In the genomic region with DNA sequence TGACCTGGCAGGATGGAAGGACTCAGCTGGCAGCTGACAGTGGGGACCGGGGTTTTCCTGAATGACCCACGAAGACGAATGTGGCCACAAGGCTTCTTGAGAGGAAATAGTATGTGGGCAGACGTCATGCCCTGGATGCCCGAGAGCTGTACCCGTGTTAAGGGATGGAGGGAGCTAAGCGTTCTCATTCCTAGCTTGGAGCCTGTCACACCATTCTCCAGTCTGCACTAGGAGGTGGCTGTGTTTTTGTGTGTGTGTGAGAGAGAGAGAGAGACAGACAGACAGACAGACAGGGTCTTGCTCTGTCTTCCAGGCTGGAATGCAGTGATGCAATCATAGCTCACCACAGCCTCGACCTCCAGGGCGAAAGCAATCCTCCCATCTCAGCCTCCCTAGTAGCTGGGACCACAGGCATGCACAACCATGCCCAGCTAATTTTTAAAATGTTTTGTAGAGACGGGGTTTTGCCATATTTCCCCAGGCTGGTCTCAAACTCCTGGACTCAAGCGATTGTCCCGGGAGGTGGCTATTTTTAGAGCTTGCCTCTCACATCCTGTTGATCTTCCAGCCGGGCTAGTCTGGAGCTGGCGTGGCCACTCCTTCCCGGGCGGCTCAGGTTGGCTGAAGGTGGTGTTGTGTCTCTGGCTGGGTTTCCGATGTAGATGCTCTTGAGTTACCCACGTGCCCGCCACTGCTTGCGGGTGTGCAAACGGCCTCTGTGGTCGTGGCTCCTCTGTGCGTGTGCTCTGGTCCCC, we compare ENCODE assay signal across 14 cellular contexts. TPM values are rescaled to one million over a fixed set of nuclear protein-coding genes. Genes with fewer than 3 reads are reported as not detected.
DNase-seq lines count a peak whose midpoint lies in the region; ATAC-seq and TF ChIP-seq lines count a peak whose summit lies in the region.
"Had no signal": no experiment of that assay in that cellular context is flagged by ENCODE, and none has a peak within 500 bp of the region (broad histone marks: within the 10 kb centered on the region; RNA-seq: fewer than 3 reads in every experiment).

No MANE protein-coding gene starts in this region.

- no peak overlapping the region for H3K4me3 Mint-ChIP-seq in stimulated activated effector memory CD8-positive, alpha-beta T cell treated with anti-CD3 and anti-CD28 coated beads, Interleukin-12 subunit alpha, Interleukin-12 subunit beta, amount 100 ng/mL, for 72 hours
- H3K4me3 Mint-ChIP-seq in stimulated activated naive B cell treated with anti-CD40 and anti-IgM and Interleukin-4, amounts not matched to agents 10 μg/mL and 1 μg/mL and 100 μg/mL, for 72 hours = no peak overlapping the region

- H3K36me3 Mint-ChIP-seq in stimulated activated effector memory CD8-positive, alpha-beta T cell treated with anti-CD3 and anti-CD28 coated beads, Interleukin-12 subunit alpha, Interleukin-12 subunit beta, amount 100 ng/mL, for 72 hours = peaks cover 10% of the 10 kb centered on the region
- no peaks in the 10 kb centered on the region for H3K36me3 Mint-ChIP-seq in stimulated activated naive B cell treated with anti-CD40 and anti-IgM and Interleukin-4, amounts not matched to agents 10 μg/mL and 1 μg/mL and 100 μg/mL, for 72 hours

- H3K79me2 ChIP-seq in SK-N-SH (ENCODE audit: insufficient read depth) = no peaks in the 10 kb centered on the region

- no peak overlapping the region for H3K4me3 ChIP-seq in SK-N-SH (ENCODE audit: low read depth in 2 of 2, low read length in 1 of 2)
- H3K4me3 ChIP-seq in Panc1 (ENCODE audit: low read depth in 2 of 2, low read length in 2 of 2) = no peak overlapping the region
- H3K4me3 ChIP-seq in fibroblast of mammary gland (ENCODE audit: control insufficient read depth, low read depth, low read length) = no peak overlapping the region
- H3K4me3 ChIP-seq: cardiac muscle cell, esophagus squamous epithelium, thyroid gland had no signal

- no peak overlapping the region for H3K9ac ChIP-seq in SK-N-SH

- BruUV-seq in Panc1 (replicated peaks; lab: Mats Ljungman, UMichigan) = no TSS peak

- H4K20me1 ChIP-seq in SK-N-SH (ENCODE audit: insufficient read depth) = no peaks in the 10 kb centered on the region

- no peak overlapping the region for H3K27ac Mint-ChIP-seq in stimulated activated effector memory CD8-positive, alpha-beta T cell treated with anti-CD3 and anti-CD28 coated beads, Interleukin-12 subunit alpha, Interleukin-12 subunit beta, amount 100 ng/mL, for 72 hours
- H3K27ac Mint-ChIP-seq in stimulated activated naive B cell treated with anti-CD40 and anti-IgM and Interleukin-4, amounts not matched to agents 10 μg/mL and 1 μg/mL and 100 μg/mL, for 72 hours = no peak overlapping the region

- H3K4me2 ChIP-seq in SK-N-SH = no peak overlapping the region

- POLR2A ChIA-PET in SK-N-SH (lab: Yijun Ruan, JAX) = interaction anchor here (0.7 kb wide), 1 partner anchor 1322 kb away, joined by 5 read pairs; no protein-coding TSS in a partner anchor
- POLR2A ChIA-PET in Panc1 (lab: Charles Lee) = interaction anchor here (0.6 kb wide), 1 partner anchor 19 kb away, joined by 3 read pairs; no protein-coding TSS in a partner anchor

- 75% methylated on average over 15 of the region's 23 CpGs for WGBS in SK-N-SH (ENCODE audit: low lambda C conversion rate)

- peaks cover 7 to 16% of the 10 kb centered on the region in 2 experiments; a peak in 3 of 4 replicates for H3K4me1 ChIP-seq in SK-N-SH (ENCODE audit: control insufficient read depth in 1 of 2, insufficient read depth in 2 of 2, low read depth in 1 of 2, low read length in 1 of 2)
- H3K4me1 ChIP-seq in Panc1 (ENCODE audit: control insufficient read depth, insufficient read depth, low read length) = peaks cover 3% of the 10 kb centered on the region; the same call in 1 of the 2 replicates

- H3K9me2 ChIP-seq in SK-N-SH = no peaks in the 10 kb centered on the region

- H3K27ac ChIP-seq in SK-N-SH (ENCODE audit: low read depth in 2 of 2, low read length in 1 of 2) = no peak overlapping the region
- H3K27ac ChIP-seq in Panc1 (ENCODE audit: low read length) = no peak overlapping the region
- H3K27ac ChIP-seq: cardiac muscle cell, esophagus squamous epithelium, HL-60, thyroid gland had no signal

- intact Hi-C loops in Panc1 (cut with micrococcal nuclease; ENCODE audit: unreplicated experiment) = loop anchor here (10.0 kb wide), 1 partner anchor 235 kb away; no protein-coding TSS in a partner anchor

- TF ChIP-seq CTCF in SK-N-SH (IDR thresholded peaks at IDR 0.05) (no peak), Panc1 (IDR thresholded peaks at IDR 0.05) (no peak), fibroblast of mammary gland (conservative IDR thresholded peaks at IDR 0.05; ENCODE audit: control insufficient read depth, insufficient read depth, low read depth, low read length) (no peak), GM10266 (IDR thresholded peaks at IDR 0.05; ENCODE audit: control insufficient read depth, insufficient read depth, low read depth, missing control alignments) (no peak)

- CTCF ChIA-PET in SK-N-SH (lab: Yijun Ruan, JAX) (interaction anchor here (0.6 to 15.8 kb wide), 11 partner anchors 9 to 239 kb away, joined by 3 to 204 read pairs (median 4); no protein-coding TSS in a partner anchor), Panc1 (lab: Charles Lee) (interaction anchor here (0.5 kb wide), 1 partner anchor 52 kb away, joined by 3 read pairs; no protein-coding TSS in a partner anchor)

- DNase-seq in SK-N-SH (no peak), Panc1 (ENCODE audit: low read depth, low spot score) (no peak), fibroblast of mammary gland (ENCODE audit: low read depth) (peak; percentile 15), GM10266 (ENCODE audit: extremely low spot score) (no peak)
- no peak for DNase-seq in stimulated activated effector memory CD8-positive, alpha-beta T cell treated with anti-CD3 and anti-CD28 coated beads, Interleukin-12 subunit alpha, Interleukin-12 subunit beta, amount 100 ng/mL, for 72 hours (ENCODE audit: low spot score in 2 of 2)
- DNase-seq in stimulated activated CD4-positive, alpha-beta T cell treated with anti-CD3 and anti-CD28 coated beads, Interleukin-2, amount 100 ng/mL, for 24 hours = no peak
- no peak for DNase-seq in stimulated activated naive B cell treated with anti-CD40 and anti-IgM and Interleukin-4, amounts not matched to agents 10 μg/mL and 1 μg/mL and 100 μg/mL, for 72 hours
- DNase-seq: activated CD4-positive, alpha-beta T cell treated with anti-CD3 and anti-CD28 coated beads for 4 hours; esophagus squamous epithelium; NCI-H1105; thyroid gland had no signal

- in situ Hi-C loops in Panc1 (cut with HindIII; ENCODE audit: low pct_unique_long_range_greater_than_20kb, low sequenced_read_pairs) = no loop called here

- H3K27me3 Mint-ChIP-seq in stimulated activated naive B cell treated with anti-CD40 and anti-IgM and Interleukin-4, amounts not matched to agents 10 μg/mL and 1 μg/mL and 100 μg/mL, for 72 hours = peaks cover 35 to 49% of the 10 kb centered on the region in 2 donors

- no peak for TF ChIP-seq RAD21 in SK-N-SH (IDR thresholded peaks at IDR 0.05; ENCODE audit: low read length)

- no peak overlapping the region for H2AFZ ChIP-seq in SK-N-SH (ENCODE audit: low read depth)

- TF ChIP-seq EP300 in SK-N-SH (IDR thresholded peaks at IDR 0.05; ENCODE audit: borderline replicate concordance in 1 of 2, low read depth in 1 of 2, low read length in 1 of 2) = no peak

- no peaks in the 10 kb centered on the region for H3F3A ChIP-seq in SK-N-SH (replicated peaks; ENCODE audit: insufficient read depth)

- no peaks in the 10 kb centered on the region for H3K9me3 Mint-ChIP-seq in stimulated activated effector memory CD8-positive, alpha-beta T cell treated with anti-CD3 and anti-CD28 coated beads, Interleukin-12 subunit alpha, Interleukin-12 subunit beta, amount 100 ng/mL, for 72 hours
- H3K9me3 Mint-ChIP-seq in stimulated activated naive B cell treated with anti-CD40 and anti-IgM and Interleukin-4, amounts not matched to agents 10 μg/mL and 1 μg/mL and 100 μg/mL, for 72 hours = no peaks in the 10 kb centered on the region

- peaks cover 26% of the 10 kb centered on the region for H3K4me1 Mint-ChIP-seq in stimulated activated effector memory CD8-positive, alpha-beta T cell treated with anti-CD3 and anti-CD28 coated beads, Interleukin-12 subunit alpha, Interleukin-12 subunit beta, amount 100 ng/mL, for 72 hours
- peaks cover 14 to 37% of the 10 kb centered on the region in 2 donors for H3K4me1 Mint-ChIP-seq in stimulated activated naive B cell treated with anti-CD40 and anti-IgM and Interleukin-4, amounts not matched to agents 10 μg/mL and 1 μg/mL and 100 μg/mL, for 72 hours

- H3K36me3 ChIP-seq in SK-N-SH (replicated peaks in 1 of 2; ENCODE audit: control insufficient read depth in 1 of 2, insufficient read depth in 2 of 2, low read length in 1 of 2) (no peaks in the 10 kb centered on the region), Panc1 (ENCODE audit: control insufficient read depth, insufficient read depth, low read length) (no peaks in the 10 kb centered on the region)
- H3K36me3 ChIP-seq: cardiac muscle cell, esophagus squamous epithelium, thyroid gland had no signal

- peak; percentile 4; the same call in 2 of the 3 replicates for ATAC-seq in SK-N-SH treated with all-trans-retinoic acid at 6 μM for 48 hours
- ATAC-seq in Panc1 = peak; percentile 45
- peak; percentile 32 for ATAC-seq in stimulated activated effector memory CD8-positive, alpha-beta T cell treated with anti-CD3 and anti-CD28 coated beads, Interleukin-12 subunit alpha, Interleukin-12 subunit beta, amount 100 ng/mL, for 72 hours
- ATAC-seq in stimulated activated naive B cell treated with anti-CD40 and anti-IgM and Interleukin-4, amounts not matched to agents 10 μg/mL and 1 μg/mL and 100 μg/mL, for 72 hours (replicated peaks) = no peak

- H3K9me3 ChIP-seq in SK-N-SH (no peaks in the 10 kb centered on the region), Panc1 (ENCODE audit: control insufficient read depth, insufficient read depth, low read depth, low read length) (no peaks in the 10 kb centered on the region)
- H3K9me3 ChIP-seq: esophagus squamous epithelium, thyroid gland had no signal

- H3K27me3 ChIP-seq in SK-N-SH (ENCODE audit: insufficient read depth) (peaks cover 21% of the 10 kb centered on the region), Panc1 (ENCODE audit: control insufficient read depth, insufficient read depth, low read length) (peaks cover 3% of the 10 kb centered on the region; the same call in 1 of the 2 replicates)

TF ChIP-seq in SK-N-SH, 30 proteins besides CTCF, POLR2A, EP300 and RAD21 (continues in another document):
- TF ChIP-seq GATA2 (CRISPR knock-in tag; IDR thresholded peaks at IDR 0.05) = no peak
- TF ChIP-seq EZH2phosphoT487 (IDR thresholded peaks at IDR 0.05; ENCODE audit: borderline replicate concordance, low read depth) = no peak
- no peak for TF ChIP-seq SIN3A (IDR thresholded peaks at IDR 0.05; ENCODE audit: borderline replicate concordance, low read depth, low read length)

RNA-seq across cellular contexts. Expression of a gene that starts 2.1 kb away (rescaled TPM):
- 0.15 and 0.19 TPM in 2 replicates for polyA plus RNA-seq in SK-N-SH (2012; rRNA removed)
- polyA plus RNA-seq in SK-N-SH (2012; cell fraction: cytosol; rRNA removed) = 0.04 and 0.12 TPM in 2 replicates
- 0.29 and 0.69 TPM in 2 replicates for polyA plus RNA-seq in SK-N-SH (2012; cell fraction: nucleus; rRNA removed)
- total RNA-seq in Panc1 (2021; ENCODE audit: unreplicated experiment) = 0.57 TPM
- polyA plus RNA-seq in Panc1 (2012; ENCODE audit: insufficient read length) = 0.91 TPM

RNA-seq across cellular contexts. Expression of a gene that starts 58.3 kb away (rescaled TPM):
- polyA plus RNA-seq in SK-N-SH (2012; rRNA removed) = 65.3 and 105 TPM in 2 replicates
- 44.6 and 83.8 TPM in 2 replicates for polyA plus RNA-seq in SK-N-SH (2012; cell fraction: cytosol; rRNA removed)
- 139 and 151 TPM in 2 replicates for polyA plus RNA-seq in SK-N-SH (2012; cell fraction: nucleus; rRNA removed)
- total RNA-seq in Panc1 (2021; ENCODE audit: unreplicated experiment) = 278 TPM
- polyA plus RNA-seq in Panc1 (2012; ENCODE audit: insufficient read length) = 421 TPM

Comparison
In these comparisons a context has a peak if more than half of its experiments do, and no peak if none do; other contexts are left out.
1. ATAC-seq: peak in SK-N-SH treated with all-trans-retinoic acid at 6 μM for 48 hours (single experiment), Panc1 (single experiment) and stimulated activated effector memory CD8-positive, alpha-beta T cell treated with anti-CD3 and anti-CD28 coated beads, Interleukin-12 subunit alpha, Interleukin-12 subunit beta, amount 100 ng/mL, for 72 hours (single experiment); none in stimulated activated naive B cell treated with anti-CD40 and anti-IgM and Interleukin-4, amounts not matched to agents 10 μg/mL and 1 μg/mL and 100 μg/mL, for 72 hours (0 of 2).